ENCODE assay signal across 8 cellular contexts in the genomic region with DNA sequence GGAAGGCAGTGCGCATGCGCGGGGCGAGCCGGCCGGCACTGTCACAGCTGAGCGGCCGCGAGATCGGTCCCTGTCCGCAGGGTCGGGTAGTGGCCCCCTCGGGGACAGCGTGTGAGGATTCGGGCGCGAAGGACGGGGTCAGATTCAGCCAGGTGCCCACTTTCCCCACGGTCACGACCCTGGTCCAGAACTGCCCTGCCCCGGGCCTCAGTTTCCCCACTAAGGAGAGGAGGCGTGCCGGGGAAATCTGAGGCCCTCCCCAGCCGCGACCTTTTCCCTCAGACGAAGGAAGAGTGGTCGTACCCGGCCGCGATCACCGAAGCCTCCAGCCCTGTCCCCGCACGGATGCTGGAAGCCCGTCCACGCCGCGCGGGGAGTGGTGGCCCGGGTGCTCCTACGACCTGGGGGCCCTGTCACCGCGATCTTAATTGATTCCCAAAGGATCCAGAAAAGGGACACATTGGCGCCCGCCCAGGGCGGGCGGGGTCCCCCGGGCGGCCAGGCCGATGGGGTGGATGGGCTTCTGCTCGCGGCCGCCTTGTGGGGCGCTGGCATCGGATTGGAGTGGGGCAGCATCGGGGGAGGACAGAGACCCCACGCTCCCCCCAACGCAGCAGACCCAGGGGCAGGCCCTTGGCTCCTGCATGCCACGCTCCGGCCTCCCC. TPM values are rescaled to one million over a fixed set of nuclear protein-coding genes. Genes with fewer than 3 reads are reported as not detected.
DNase-seq lines count a peak whose midpoint lies in the region; ATAC-seq and TF ChIP-seq lines count a peak whose summit lies in the region.

No MANE protein-coding gene starts in this region.

- in situ Hi-C loops in astrocyte of the cerebellum (cut with HindIII; ENCODE audit: low sequenced_read_pairs), result no loop called here

- intact Hi-C loops in left lung (cut with DNase I), result no loop called here

- no peak for DNase-seq in activated CD8-positive, alpha-beta memory T cell treated with anti-CD3 and anti-CD28 coated beads, Interleukin-2, amount 10 ng/mL, durations not matched to agents 7 days and 5 days
- no peak for DNase-seq in activated CD8-positive, alpha-beta memory T cell treated with anti-CD3 and anti-CD28 coated beads, Interleukin-2, amount 50 U/mL, for 4 hours
- no peak for DNase-seq in astrocyte of the cerebellum (ENCODE audit: low read depth)
- DNase-seq in left lung, result peak in 1 of 2 donors; percentile 81
- no peak for DNase-seq in type B pancreatic cell (ENCODE audit: extremely low spot score, unreplicated experiment)
- no peak for DNase-seq in NCI-H510A treated with DMSO at 0.1 percent for 48 hours (lab: John Stamatoyannopoulos, UW)
- no peak for DNase-seq in DMS153 treated with DMSO at 0.1 percent for 48 hours (lab: John Stamatoyannopoulos, UW; ENCODE audit: unreplicated experiment)
- no peak for DNase-seq in OCI-M2 (lab: John Stamatoyannopoulos, UW; ENCODE audit: unreplicated experiment)

- peak overlapping the region; percentile 63 for H3K4me3 Mint-ChIP-seq in activated CD8-positive, alpha-beta memory T cell treated with anti-CD3 and anti-CD28 coated beads, Interleukin-2, amount 10 ng/mL, durations not matched to agents 7 days and 5 days
- peak overlapping the region; percentile 90 for H3K4me3 Mint-ChIP-seq in type B pancreatic cell

- CTCF ChIA-PET in activated CD8-positive, alpha-beta memory T cell treated with anti-CD3 and anti-CD28 coated beads, Interleukin-2, amount 10 ng/mL, durations not matched to agents 7 days and 5 days (lab: Charles Lee), result interaction anchor here (0.5 to 1.2 kb wide), 3 partner anchors 10 to 1055 kb away, joined by 3 to 4 read pairs (median 3); no protein-coding TSS in a partner anchor

- no peak for ATAC-seq in activated CD8-positive, alpha-beta memory T cell treated with anti-CD3 and anti-CD28 coated beads, Interleukin-2, amount 10 ng/mL, durations not matched to agents 7 days and 5 days
- no peak for ATAC-seq in left lung

- no peaks in the 10 kb centered on the region for H3K9me3 ChIP-seq in left lung

- H3K36me3 Mint-ChIP-seq in activated CD8-positive, alpha-beta memory T cell treated with anti-CD3 and anti-CD28 coated beads, Interleukin-2, amount 10 ng/mL, durations not matched to agents 7 days and 5 days, result no peaks in the 10 kb centered on the region
- H3K36me3 Mint-ChIP-seq in type B pancreatic cell, result no peaks in the 10 kb centered on the region

- TF ChIP-seq CTCF in astrocyte of the cerebellum (IDR thresholded peaks at IDR 0.05; ENCODE audit: low read depth, low read length, missing control alignments), result no peak
- TF ChIP-seq CTCF in left lung (IDR thresholded peaks at IDR 0.05), result no peak
- no peak for TF ChIP-seq CTCF in type B pancreatic cell (conservative IDR thresholded peaks at IDR 0.05)

- H3K9me3 Mint-ChIP-seq in activated CD8-positive, alpha-beta memory T cell treated with anti-CD3 and anti-CD28 coated beads, Interleukin-2, amount 10 ng/mL, durations not matched to agents 7 days and 5 days (ENCODE audit: low read depth), result no peaks in the 10 kb centered on the region
- H3K9me3 Mint-ChIP-seq in type B pancreatic cell, result no peaks in the 10 kb centered on the region

- peak overlapping the region; percentile 98 for H3K27ac ChIP-seq in left lung

- no peaks in the 10 kb centered on the region for H3K36me3 ChIP-seq in left lung

- peaks cover 21% of the 10 kb centered on the region for H3K27me3 Mint-ChIP-seq in activated CD8-positive, alpha-beta memory T cell treated with anti-CD3 and anti-CD28 coated beads, Interleukin-2, amount 10 ng/mL, durations not matched to agents 7 days and 5 days
- peaks cover 11% of the 10 kb centered on the region for H3K27me3 Mint-ChIP-seq in type B pancreatic cell

- H3K27ac Mint-ChIP-seq in activated CD8-positive, alpha-beta memory T cell treated with anti-CD3 and anti-CD28 coated beads, Interleukin-2, amount 10 ng/mL, durations not matched to agents 7 days and 5 days, result no peak overlapping the region
- H3K27ac Mint-ChIP-seq in type B pancreatic cell, result peak overlapping the region; percentile 87

- H3K27me3 ChIP-seq in left lung, result peaks cover 0 to 25% of the 10 kb centered on the region in 2 donors

- peaks cover 0 to 11% of the 10 kb centered on the region in 2 donors for H3K4me1 ChIP-seq in left lung

- H3K4me1 Mint-ChIP-seq in activated CD8-positive, alpha-beta memory T cell treated with anti-CD3 and anti-CD28 coated beads, Interleukin-2, amount 10 ng/mL, durations not matched to agents 7 days and 5 days, result peaks cover 11% of the 10 kb centered on the region
- H3K4me1 Mint-ChIP-seq in type B pancreatic cell (ENCODE audit: unreplicated experiment), result peaks cover 16% of the 10 kb centered on the region

- peak overlapping the region; percentile 59 for H3K4me3 ChIP-seq in astrocyte of the cerebellum (ENCODE audit: low read depth, low read length)
- peak overlapping the region; percentile 67 to 75 for H3K4me3 ChIP-seq in left lung

RNA-seq across cellular contexts. Expression of gene SRL, which starts 57.7 kb away (rescaled TPM):
- not detected for total RNA-seq in activated CD8-positive, alpha-beta memory T cell treated with anti-CD3 and anti-CD28 coated beads, Interleukin-2, amount 10 ng/mL, durations not matched to agents 7 days and 5 days
- 1 to 10 TPM in 1 of 2 donors, under 1 TPM in 1; 0.82 to 1.9 TPM for total RNA-seq in left lung
- 1.2 TPM in 1 of 2 replicates, not detected in the other for total RNA-seq in type B pancreatic cell (ENCODE audit: low replicate concordance)
